In the genomic region with DNA sequence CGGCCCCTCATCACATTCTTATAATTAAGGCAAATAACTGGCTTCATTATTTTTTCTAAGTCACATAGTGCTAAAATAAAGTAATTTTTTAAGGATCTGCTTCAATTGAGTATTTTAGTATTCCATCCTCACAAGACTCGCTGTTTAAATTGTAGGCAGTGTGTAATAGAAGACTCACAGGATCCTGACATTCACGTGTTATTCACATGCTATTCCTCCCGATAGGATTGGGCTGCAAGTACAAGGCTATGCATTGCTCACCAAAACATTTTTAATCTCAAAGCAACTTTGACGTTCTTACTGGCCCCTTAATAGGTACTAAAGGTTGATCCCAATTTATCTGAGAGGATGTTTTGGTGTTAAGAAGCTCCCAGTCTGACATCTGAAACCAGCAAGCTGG, we compare ENCODE assay signal across 30 cellular contexts.
"Had no signal": no experiment of that assay in that cellular context is flagged by ENCODE, and none has a peak within 500 bp of the region (broad histone marks: within the 10 kb centered on the region; RNA-seq: fewer than 3 reads in every experiment).

No MANE protein-coding gene starts in this region.

- H3K4me1 Mint-ChIP-seq: stimulated activated memory B cell treated with anti-CD40 and anti-IgM and Interleukin-4, amounts not matched to agents 10 μg/mL and 1 μg/mL and 100 μg/mL, for 72 hours; stimulated activated naive CD8-positive, alpha-beta T cell treated with anti-CD3 and anti-CD28 coated beads, Interleukin-15, amount 100 ng/mL, for 72 hours had no signal

- H3K27ac ChIP-seq: left lung, lower lobe of right lung, neural progenitor cell, neutrophil, parathyroid adenoma, right atrium auricular region, right lobe of liver, tibial nerve, uterus had no signal

- H3K27ac Mint-ChIP-seq: immature natural killer cell; naive thymus-derived CD4-positive, alpha-beta T cell; natural killer cell treated with Interleukin-12 subunit alpha and Interleukin-12 subunit beta and Interleukin-15 and Interleukin-18, amount 100 ng/mL, for 72 hours; neural progenitor cell; progenitor cell of endocrine pancreas; stimulated activated memory B cell treated with anti-CD40 and anti-IgM and Interleukin-4, amounts not matched to agents 10 μg/mL and 1 μg/mL and 100 μg/mL, for 72 hours; stimulated activated naive CD8-positive, alpha-beta T cell treated with anti-CD3 and anti-CD28 coated beads, Interleukin-15, amount 100 ng/mL, for 72 hours; type B pancreatic cell had no signal

- DNase-seq: hypothalamus; immature natural killer cell; kidney; left colon; left lung; lower lobe of right lung; mammary epithelial cell; mesenchymal stem cell; midbrain; mucosa of descending colon; naive thymus-derived CD4-positive, alpha-beta T cell; occipital lobe; right lobe of liver; stimulated activated CD4-positive, alpha-beta T cell treated with anti-CD3 and anti-CD28 coated beads, Interleukin-1b, Interleukin-23, amount 100 ng/mL, for 48 hours; stimulated activated CD4-positive, alpha-beta T cell treated with anti-CD3 and anti-CD28 coated beads, Interleukin-2, amount 100 ng/mL, for 48 hours; stimulated activated CD4-positive, alpha-beta T cell treated with anti-CD3 and anti-CD28 coated beads, Interleukin-4, amount 100 ng/mL, for 4 hours; stimulated activated CD8-positive, alpha-beta memory T cell treated with anti-CD3 and anti-CD28 coated beads, Interleukin-4, amount 100 ng/mL, for 48 hours; stimulated activated naive CD4-positive, alpha-beta T cell treated with Interleukin-2 at 50 U/mL for 16 hours; stimulated activated naive CD8-positive, alpha-beta T cell treated with anti-CD3 and anti-CD28 coated beads, Interleukin-15, amount 100 ng/mL, for 72 hours; substantia nigra; uterus had no signal

- H3K36me3 Mint-ChIP-seq: immature natural killer cell; naive thymus-derived CD4-positive, alpha-beta T cell; natural killer cell treated with Interleukin-12 subunit alpha and Interleukin-12 subunit beta and Interleukin-15 and Interleukin-18, amount 100 ng/mL, for 72 hours; neural progenitor cell; stimulated activated memory B cell treated with anti-CD40 and anti-IgM and Interleukin-4, amounts not matched to agents 10 μg/mL and 1 μg/mL and 100 μg/mL, for 72 hours; type B pancreatic cell had no signal

- H3K27me3 Mint-ChIP-seq: stimulated activated memory B cell treated with anti-CD40 and anti-IgM and Interleukin-4, amounts not matched to agents 10 μg/mL and 1 μg/mL and 100 μg/mL, for 72 hours; stimulated activated naive CD8-positive, alpha-beta T cell treated with anti-CD3 and anti-CD28 coated beads, Interleukin-15, amount 100 ng/mL, for 72 hours; type B pancreatic cell had no signal

- H3K4me3 Mint-ChIP-seq: immature natural killer cell; naive thymus-derived CD4-positive, alpha-beta T cell; natural killer cell treated with Interleukin-12 subunit alpha and Interleukin-12 subunit beta and Interleukin-15 and Interleukin-18, amount 100 ng/mL, for 72 hours; neural progenitor cell; stimulated activated memory B cell treated with anti-CD40 and anti-IgM and Interleukin-4, amounts not matched to agents 10 μg/mL and 1 μg/mL and 100 μg/mL, for 72 hours; stimulated activated naive CD8-positive, alpha-beta T cell treated with anti-CD3 and anti-CD28 coated beads, Interleukin-15, amount 100 ng/mL, for 72 hours; type B pancreatic cell had no signal

- H3K9me3 Mint-ChIP-seq: natural killer cell treated with Interleukin-12 subunit alpha and Interleukin-12 subunit beta and Interleukin-15 and Interleukin-18, amount 100 ng/mL, for 72 hours; neural progenitor cell had no signal
